1 cellular context compared by ENCODE assay signal in the genomic region with DNA sequence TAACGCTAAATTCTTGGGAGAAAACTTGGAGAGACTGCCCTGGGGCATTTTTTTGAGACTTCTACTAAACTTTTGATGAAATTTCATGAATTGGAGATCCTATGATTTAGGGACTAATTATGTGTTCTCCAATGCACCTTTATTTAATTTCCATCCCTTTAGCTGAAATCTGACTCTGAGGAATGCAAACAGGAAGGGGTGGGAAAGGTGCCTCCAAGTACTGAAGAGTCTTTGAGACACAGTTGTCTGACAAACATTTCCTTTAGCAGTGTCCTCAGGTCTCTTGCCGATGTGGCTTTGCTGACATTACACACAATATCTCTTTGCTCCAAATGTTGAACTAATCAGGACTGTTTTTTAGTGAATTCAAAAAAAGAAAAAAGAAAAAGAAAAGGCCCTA.
TF ChIP-seq lines count a peak whose summit lies in the region.

No MANE protein-coding gene starts in this region.

TF ChIP-seq in GM23338, 12 proteins besides CTCF, POLR2A, EP300 and RAD21 (continued from another document):
- TF ChIP-seq, protein P1, sequence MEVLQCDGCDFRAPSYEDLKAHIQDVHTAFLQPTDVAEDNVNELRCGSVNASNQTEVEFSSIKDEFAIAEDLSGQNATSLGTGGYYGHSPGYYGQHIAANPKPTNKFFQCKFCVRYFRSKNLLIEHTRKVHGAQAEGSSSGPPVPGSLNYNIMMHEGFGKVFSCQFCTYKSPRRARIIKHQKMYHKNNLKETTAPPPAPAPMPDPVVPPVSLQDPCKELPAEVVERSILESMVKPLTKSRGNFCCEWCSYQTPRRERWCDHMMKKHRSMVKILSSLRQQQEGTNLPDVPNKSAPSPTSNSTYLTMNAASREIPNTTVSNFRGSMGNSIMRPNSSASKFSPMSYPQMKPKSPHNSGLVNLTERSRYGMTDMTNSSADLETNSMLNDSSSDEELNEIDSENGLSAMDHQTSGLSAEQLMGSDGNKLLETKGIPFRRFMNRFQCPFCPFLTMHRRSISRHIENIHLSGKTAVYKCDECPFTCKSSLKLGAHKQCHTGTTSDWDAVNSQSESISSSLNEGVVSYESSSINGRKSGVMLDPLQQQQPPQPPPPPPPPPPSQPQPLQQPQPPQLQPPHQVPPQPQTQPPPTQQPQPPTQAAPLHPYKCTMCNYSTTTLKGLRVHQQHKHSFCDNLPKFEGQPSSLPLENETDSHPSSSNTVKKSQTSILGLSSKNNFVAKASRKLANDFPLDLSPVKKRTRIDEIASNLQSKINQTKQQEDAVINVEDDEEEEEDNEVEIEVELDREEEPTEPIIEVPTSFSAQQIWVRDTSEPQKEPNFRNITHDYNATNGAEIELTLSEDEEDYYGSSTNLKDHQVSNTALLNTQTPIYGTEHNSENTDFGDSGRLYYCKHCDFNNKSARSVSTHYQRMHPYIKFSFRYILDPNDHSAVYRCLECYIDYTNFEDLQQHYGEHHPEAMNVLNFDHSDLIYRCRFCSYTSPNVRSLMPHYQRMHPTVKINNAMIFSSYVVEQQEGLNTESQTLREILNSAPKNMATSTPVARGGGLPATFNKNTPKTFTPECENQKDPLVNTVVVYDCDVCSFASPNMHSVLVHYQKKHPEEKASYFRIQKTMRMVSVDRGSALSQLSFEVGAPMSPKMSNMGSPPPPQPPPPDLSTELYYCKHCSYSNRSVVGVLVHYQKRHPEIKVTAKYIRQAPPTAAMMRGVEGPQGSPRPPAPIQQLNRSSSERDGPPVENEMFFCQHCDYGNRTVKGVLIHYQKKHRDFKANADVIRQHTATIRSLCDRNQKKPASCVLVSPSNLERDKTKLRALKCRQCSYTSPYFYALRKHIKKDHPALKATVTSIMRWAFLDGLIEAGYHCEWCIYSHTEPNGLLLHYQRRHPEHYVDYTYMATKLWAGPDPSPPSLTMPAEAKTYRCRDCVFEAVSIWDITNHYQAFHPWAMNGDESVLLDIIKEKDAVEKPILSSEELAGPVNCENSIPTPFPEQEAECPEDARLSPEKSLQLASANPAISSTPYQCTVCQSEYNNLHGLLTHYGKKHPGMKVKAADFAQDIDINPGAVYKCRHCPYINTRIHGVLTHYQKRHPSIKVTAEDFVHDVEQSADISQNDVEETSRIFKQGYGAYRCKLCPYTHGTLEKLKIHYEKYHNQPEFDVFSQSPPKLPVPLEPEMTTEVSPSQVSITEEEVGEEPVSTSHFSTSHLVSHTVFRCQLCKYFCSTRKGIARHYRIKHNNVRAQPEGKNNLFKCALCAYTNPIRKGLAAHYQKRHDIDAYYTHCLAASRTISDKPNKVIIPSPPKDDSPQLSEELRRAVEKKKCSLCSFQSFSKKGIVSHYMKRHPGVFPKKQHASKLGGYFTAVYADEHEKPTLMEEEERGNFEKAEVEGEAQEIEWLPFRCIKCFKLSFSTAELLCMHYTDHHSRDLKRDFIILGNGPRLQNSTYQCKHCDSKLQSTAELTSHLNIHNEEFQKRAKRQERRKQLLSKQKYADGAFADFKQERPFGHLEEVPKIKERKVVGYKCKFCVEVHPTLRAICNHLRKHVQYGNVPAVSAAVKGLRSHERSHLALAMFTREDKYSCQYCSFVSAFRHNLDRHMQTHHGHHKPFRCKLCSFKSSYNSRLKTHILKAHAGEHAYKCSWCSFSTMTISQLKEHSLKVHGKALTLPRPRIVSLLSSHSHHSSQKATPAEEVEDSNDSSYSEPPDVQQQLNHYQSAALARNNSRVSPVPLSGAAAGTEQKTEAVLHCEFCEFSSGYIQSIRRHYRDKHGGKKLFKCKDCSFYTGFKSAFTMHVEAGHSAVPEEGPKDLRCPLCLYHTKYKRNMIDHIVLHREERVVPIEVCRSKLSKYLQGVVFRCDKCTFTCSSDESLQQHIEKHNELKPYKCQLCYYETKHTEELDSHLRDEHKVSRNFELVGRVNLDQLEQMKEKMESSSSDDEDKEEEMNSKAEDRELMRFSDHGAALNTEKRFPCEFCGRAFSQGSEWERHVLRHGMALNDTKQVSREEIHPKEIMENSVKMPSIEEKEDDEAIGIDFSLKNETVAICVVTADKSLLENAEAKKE (CRISPR knock-in tag; IDR thresholded peaks at IDR 0.05) = no peak
- no peak for TF ChIP-seq STAT1 (IDR thresholded peaks at IDR 0.05; ENCODE audit: unreplicated experiment)
- no peak for TF ChIP-seq EZH2 (IDR thresholded peaks at IDR 0.05; ENCODE audit: low read depth, unreplicated experiment)
- TF ChIP-seq EZH2phosphoT487 (IDR thresholded peaks at IDR 0.05; ENCODE audit: unreplicated experiment) = no peak
- no peak for TF ChIP-seq ZNF114 (CRISPR knock-in tag; IDR thresholded peaks at IDR 0.05)
- TF ChIP-seq, protein P2, sequence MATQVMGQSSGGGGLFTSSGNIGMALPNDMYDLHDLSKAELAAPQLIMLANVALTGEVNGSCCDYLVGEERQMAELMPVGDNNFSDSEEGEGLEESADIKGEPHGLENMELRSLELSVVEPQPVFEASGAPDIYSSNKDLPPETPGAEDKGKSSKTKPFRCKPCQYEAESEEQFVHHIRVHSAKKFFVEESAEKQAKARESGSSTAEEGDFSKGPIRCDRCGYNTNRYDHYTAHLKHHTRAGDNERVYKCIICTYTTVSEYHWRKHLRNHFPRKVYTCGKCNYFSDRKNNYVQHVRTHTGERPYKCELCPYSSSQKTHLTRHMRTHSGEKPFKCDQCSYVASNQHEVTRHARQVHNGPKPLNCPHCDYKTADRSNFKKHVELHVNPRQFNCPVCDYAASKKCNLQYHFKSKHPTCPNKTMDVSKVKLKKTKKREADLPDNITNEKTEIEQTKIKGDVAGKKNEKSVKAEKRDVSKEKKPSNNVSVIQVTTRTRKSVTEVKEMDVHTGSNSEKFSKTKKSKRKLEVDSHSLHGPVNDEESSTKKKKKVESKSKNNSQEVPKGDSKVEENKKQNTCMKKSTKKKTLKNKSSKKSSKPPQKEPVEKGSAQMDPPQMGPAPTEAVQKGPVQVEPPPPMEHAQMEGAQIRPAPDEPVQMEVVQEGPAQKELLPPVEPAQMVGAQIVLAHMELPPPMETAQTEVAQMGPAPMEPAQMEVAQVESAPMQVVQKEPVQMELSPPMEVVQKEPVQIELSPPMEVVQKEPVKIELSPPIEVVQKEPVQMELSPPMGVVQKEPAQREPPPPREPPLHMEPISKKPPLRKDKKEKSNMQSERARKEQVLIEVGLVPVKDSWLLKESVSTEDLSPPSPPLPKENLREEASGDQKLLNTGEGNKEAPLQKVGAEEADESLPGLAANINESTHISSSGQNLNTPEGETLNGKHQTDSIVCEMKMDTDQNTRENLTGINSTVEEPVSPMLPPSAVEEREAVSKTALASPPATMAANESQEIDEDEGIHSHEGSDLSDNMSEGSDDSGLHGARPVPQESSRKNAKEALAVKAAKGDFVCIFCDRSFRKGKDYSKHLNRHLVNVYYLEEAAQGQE (IDR thresholded peaks at IDR 0.05; ENCODE audit: unreplicated experiment) = no peak
- TF ChIP-seq JUNB (IDR thresholded peaks at IDR 0.05; ENCODE audit: unreplicated experiment) = no peak
- TF ChIP-seq POLR2AphosphoS5 (IDR thresholded peaks at IDR 0.05; ENCODE audit: low read depth) = no peak
TF ChIP-seq in GM23338: peak in this region for 0.
